In genomic region chr5:65017636-65018035, GRCh38 we compare ENCODE assay signal across 18 cellular contexts.
"Had no signal": no experiment of that assay in that cellular context is flagged by ENCODE, and none has a peak within 500 bp of the region (broad histone marks: within the 10 kb centered on the region; RNA-seq: fewer than 3 reads in every experiment).

No MANE protein-coding gene starts in this region.

- DNase-seq: activated CD4-positive, alpha-beta T cell treated with anti-CD3 and anti-CD28 coated beads, Interleukin-2, amount 10 ng/mL, durations not matched to agents 24 days and 14 days; activated CD4-positive, CD25-positive, alpha-beta regulatory T cell; activated CD8-positive, alpha-beta memory T cell treated with anti-CD3 and anti-CD28 coated beads, Interleukin-2, amount 50 U/mL, for 48 hours; activated naive CD8-positive, alpha-beta T cell treated with anti-CD3 and anti-CD28 coated beads for 36 hours; anterior cingulate cortex; endodermal cell; hippocampal formation; mesendoderm; natural killer cell; nucleus accumbens; stimulated activated naive CD8-positive, alpha-beta T cell treated with anti-CD3 and anti-CD28 coated beads, Interleukin-15, Interleukin-2, amounts not matched to agents 100 U/mL and 50 U/mL, for 24 hours; SW 1271 had no signal

- H3K27ac ChIP-seq: right atrium auricular region, skin epidermis, suprapubic skin had no signal

- H3K36me3 Mint-ChIP-seq: natural killer cell had no signal

- H3K27ac Mint-ChIP-seq: activated naive CD8-positive, alpha-beta T cell treated with anti-CD3 and anti-CD28 coated beads for 36 hours; activated T-helper 1 cell treated with anti-CD3 and anti-CD28 coated beads, Interleukin-12 subunit alpha, Interleukin-12 subunit beta, Interleukin-2, Interleukin-4 antibody, amounts not matched to agents 30 ng/mL and 10 ng/mL and 1 ng/mL, durations not matched to agents 14 hours and 24 hours and 36 hours; endodermal cell; natural killer cell; T-helper 2 cell treated with Interferon-gamma antibody and Interleukin-4, amounts not matched to agents 5 μg/mL and 100 μg/mL, for 36 hours; type B pancreatic cell had no signal

- H3K4me3 Mint-ChIP-seq: activated CD4-positive, alpha-beta T cell treated with anti-CD3 and anti-CD28 coated beads, Interleukin-2, amount 10 ng/mL, durations not matched to agents 24 days and 14 days; activated naive CD8-positive, alpha-beta T cell treated with anti-CD3 and anti-CD28 coated beads for 36 hours; activated T-helper 1 cell treated with anti-CD3 and anti-CD28 coated beads, Interleukin-12 subunit alpha, Interleukin-12 subunit beta, Interleukin-2, Interleukin-4 antibody, amounts not matched to agents 30 ng/mL and 10 ng/mL and 1 ng/mL, durations not matched to agents 14 hours and 24 hours and 36 hours; endodermal cell; natural killer cell; T-helper 2 cell treated with Interferon-gamma antibody and Interleukin-4, amounts not matched to agents 5 μg/mL and 100 μg/mL, for 36 hours; type B pancreatic cell had no signal

- H3K36me3 ChIP-seq: right atrium auricular region, suprapubic skin had no signal

- H3K27me3 Mint-ChIP-seq: activated CD4-positive, alpha-beta T cell treated with anti-CD3 and anti-CD28 coated beads, Interleukin-2, amount 10 ng/mL, durations not matched to agents 24 days and 14 days; activated naive CD8-positive, alpha-beta T cell treated with anti-CD3 and anti-CD28 coated beads for 36 hours; type B pancreatic cell had no signal

- H3K27me3 ChIP-seq: right atrium auricular region, suprapubic skin had no signal

- H3K9me3 Mint-ChIP-seq: activated CD4-positive, alpha-beta T cell treated with anti-CD3 and anti-CD28 coated beads, Interleukin-2, amount 10 ng/mL, durations not matched to agents 24 days and 14 days; activated naive CD8-positive, alpha-beta T cell treated with anti-CD3 and anti-CD28 coated beads for 36 hours; activated T-helper 1 cell treated with anti-CD3 and anti-CD28 coated beads, Interleukin-12 subunit alpha, Interleukin-12 subunit beta, Interleukin-2, Interleukin-4 antibody, amounts not matched to agents 30 ng/mL and 10 ng/mL and 1 ng/mL, durations not matched to agents 14 hours and 24 hours and 36 hours; endodermal cell; natural killer cell; T-helper 2 cell treated with Interferon-gamma antibody and Interleukin-4, amounts not matched to agents 5 μg/mL and 100 μg/mL, for 36 hours; type B pancreatic cell had no signal

- ATAC-seq: natural killer cell; stimulated activated naive CD8-positive, alpha-beta T cell treated with anti-CD3 and anti-CD28 coated beads, Interleukin-15, Interleukin-2, amounts not matched to agents 100 U/mL and 50 U/mL, for 24 hours had no signal

- H3K4me1 ChIP-seq: suprapubic skin had no signal

- H3K4me3 ChIP-seq: right atrium auricular region, skin epidermis, suprapubic skin had no signal

- H3K9me3 ChIP-seq: right atrium auricular region, suprapubic skin had no signal
